ENCODE assay signal across 9 cellular contexts in the genomic region with DNA sequence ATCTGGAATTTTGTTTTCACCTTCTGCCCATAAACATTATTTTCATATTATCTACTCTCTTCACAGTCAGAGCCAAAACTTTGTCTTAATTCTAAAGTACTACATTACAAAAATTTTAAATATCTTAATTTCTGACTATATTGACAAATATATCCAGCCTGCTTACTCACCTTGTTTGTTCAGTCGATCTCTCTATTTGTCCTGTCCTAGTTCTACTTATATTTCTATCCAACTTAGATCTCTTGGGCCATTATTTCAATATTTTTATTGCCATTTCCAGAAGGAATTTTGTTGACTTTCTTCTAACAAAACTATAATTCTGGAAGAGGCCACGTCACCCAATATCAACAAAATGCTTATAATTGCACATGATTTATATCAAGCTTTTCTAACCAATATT.
"Had no signal": no experiment of that assay in that cellular context is flagged by ENCODE, and none has a peak within 500 bp of the region (broad histone marks: within the 10 kb centered on the region; RNA-seq: fewer than 3 reads in every experiment).

No MANE protein-coding gene starts in this region.

- DNase-seq: GM23248, GOT3, H7, H9, HCEC 1CT, HFFc6 had no signal

- H3K27ac ChIP-seq: GM23248 had no signal

- ATAC-seq: HCT116 had no signal

- H3K4me1 ChIP-seq: HAP-1 had no signal

- H3K4me1 Mint-ChIP-seq: H9 had no signal

- H3K36me3 ChIP-seq: HAP-1 had no signal

- FAIRE-seq: H54 had no signal

- H3K9ac ChIP-seq: GM23248 had no signal

- H3K27ac Mint-ChIP-seq: H9, HFFc6 had no signal

- H3K4me3 ChIP-seq: GM23248, HAP-1 had no signal

- H2AFZ ChIP-seq: GM23248 had no signal

- H3K4me3 Mint-ChIP-seq: H9, HFFc6 had no signal

- H3K9me3 ChIP-seq: HAP-1 had no signal
